Comparison of ENCODE assay signal across 13 cellular contexts in the genomic region with DNA sequence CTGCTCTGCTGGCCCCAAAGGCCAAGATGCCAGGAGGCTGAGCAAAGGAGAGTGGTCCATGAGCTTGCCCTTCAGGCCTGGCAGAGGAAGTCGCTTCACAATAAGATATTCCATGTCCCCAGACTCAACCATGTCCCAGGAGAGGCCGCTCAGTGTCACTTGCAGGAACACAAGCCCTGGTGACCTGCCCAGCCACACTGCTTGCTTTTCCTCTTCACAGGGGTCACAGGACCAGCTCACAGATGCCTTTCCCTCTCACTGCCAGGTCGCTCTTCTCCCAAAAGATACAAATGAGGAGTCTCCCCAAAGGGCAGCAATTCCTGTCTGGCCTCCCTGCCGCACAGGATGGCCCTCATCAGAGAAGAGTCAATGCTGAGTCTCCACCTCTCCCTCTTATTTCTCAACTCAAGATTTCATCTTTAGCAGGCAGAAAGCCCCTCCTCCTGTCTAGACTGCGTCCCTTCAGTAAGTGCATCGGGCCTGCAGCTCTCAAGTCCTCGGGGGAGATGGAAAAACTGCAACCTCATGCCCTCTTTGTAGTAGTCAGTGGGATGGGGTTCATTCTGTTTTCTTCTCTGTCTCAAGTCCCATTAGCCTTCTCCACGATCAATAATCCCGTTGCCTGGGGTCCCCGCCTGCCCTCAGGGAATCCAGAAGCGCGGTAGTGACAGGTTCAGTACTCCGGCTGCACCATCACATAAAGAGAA. TPM values are rescaled to one million over a fixed set of nuclear protein-coding genes. Genes with fewer than 3 reads are reported as not detected.
DNase-seq lines count a peak whose midpoint lies in the region; ATAC-seq, FAIRE-seq and TF ChIP-seq lines count a peak whose summit lies in the region.
"Had no signal": no experiment of that assay in that cellular context is flagged by ENCODE, and none has a peak within 500 bp of the region (broad histone marks: within the 10 kb centered on the region; RNA-seq: fewer than 3 reads in every experiment).

No MANE protein-coding gene starts in this region.

- peak overlapping the region; percentile 45 to 94 (median 87); a peak in 20 of 22 replicates for H3K9ac ChIP-seq in BLaER1 treated with 17β-estradiol and CSF1 and Interleukin-3, amounts not matched to agents 10 nM and 100 nM
- H3K9ac ChIP-seq in K562 (ENCODE audit: insufficient read depth in 1 of 2, low read depth in 2 of 2, low read length in 2 of 2) = peak overlapping the region; percentile 22 to 88; a peak in 3 of 4 replicates

- POLR2A ChIA-PET in K562 (lab: Yijun Ruan, JAX) = interaction anchor here (0.6 to 1.8 kb wide), 7 partner anchors 11 to 1334 kb away, joined by 3 to 5 read pairs (median 5); a partner anchor contains a TSS

- DNase-seq in K562 (ENCODE audit: extremely low read depth in 1 of 4, low spot score in 3 of 4) = peak in 3 of 4 experiments; percentile 2 to 63 (median 38)
- peak; percentile 54 for DNase-seq in left ventricle myocardium inferior
- DNase-seq in prostate gland (ENCODE audit: low spot score) = no peak
- DNase-seq in activated naive CD4-positive, alpha-beta T cell treated with anti-CD3 and anti-CD28 coated beads, Interleukin-2, amount 50 U/mL, for 16 hours = no peak
- no peak for DNase-seq in stimulated activated naive CD4-positive, alpha-beta T cell treated with Interleukin-2 at 50 U/mL for 16 hours (lab: John Stamatoyannopoulos, UW)
- no peak for DNase-seq in superior temporal gyrus (ENCODE audit: extremely low spot score)
- no peak for DNase-seq in kidney tubule cell (ENCODE audit: low spot score)
- DNase-seq: activated CD8-positive, alpha-beta memory T cell treated with anti-CD3 and anti-CD28 coated beads for 24 hours; activated naive CD8-positive, alpha-beta T cell treated with anti-CD3 and anti-CD28 coated beads for 36 hours; Kasumi-1; stimulated activated CD4-positive, alpha-beta T cell treated with anti-CD3 and anti-CD28 coated beads, Interleukin-4, amount 100 ng/mL, for 24 hours; T-helper 17 cell had no signal

- TF ChIP-seq POLR2A in K562 (conservative IDR thresholded peaks at IDR 0.05) (no peak), prostate gland (IDR thresholded peaks at IDR 0.05) (no peak)

- no peaks in the 10 kb centered on the region for H3K9me3 ChIP-seq in BLaER1 treated with 17β-estradiol and CSF1 and Interleukin-3, amounts not matched to agents 10 nM and 100 nM (replicated peaks in 1 of 11)
- H3K9me3 ChIP-seq in K562 (replicated peaks; ENCODE audit: control insufficient read depth, insufficient read depth, low read depth, low read length) = no peaks in the 10 kb centered on the region
- no peaks in the 10 kb centered on the region for H3K9me3 ChIP-seq in left ventricle myocardium inferior (replicated peaks)
- H3K9me3 ChIP-seq in prostate gland = no peaks in the 10 kb centered on the region

- H3K4me3 ChIP-seq in BLaER1 treated with 17β-estradiol and CSF1 and Interleukin-3, amounts not matched to agents 10 nM and 100 nM = peak overlapping the region in 7 of 10 experiments; percentile 20 to 92 (median 52); a peak in 11 of 20 replicates
- H3K4me3 ChIP-seq in K562 (no peak overlapping the region), left ventricle myocardium inferior (peak overlapping the region; percentile 88), prostate gland (no peak overlapping the region)

- no peaks in the 10 kb centered on the region for H3K27me3 ChIP-seq in BLaER1 treated with 17β-estradiol and CSF1 and Interleukin-3, amounts not matched to agents 10 nM and 100 nM
- H3K27me3 ChIP-seq in K562 (ENCODE audit: control insufficient read depth in 2 of 2, insufficient read depth in 2 of 2, low read length in 2 of 2) (no peaks in the 10 kb centered on the region), left ventricle myocardium inferior (ENCODE audit: low read depth) (no peaks in the 10 kb centered on the region), prostate gland (replicated peaks; ENCODE audit: insufficient read depth) (no peaks in the 10 kb centered on the region)

- no peak for TF ChIP-seq RAD21 in K562 (CRISPR knock-in tag; conservative IDR thresholded peaks at IDR 0.05 in 1 of 2, IDR thresholded peaks at IDR 0.05 in 1 of 2)

- peaks cover 7% of the 10 kb centered on the region for H3K9me1 ChIP-seq in K562 (ENCODE audit: control insufficient read depth, insufficient read depth, low read length)

- intact Hi-C loops in K562 (cut with micrococcal nuclease) (no loop called here), left ventricle myocardium inferior (cut with micrococcal nuclease) (no loop called here), prostate gland (cut with DNase I) (no loop called here)

- in situ Hi-C loops in K562 (cut with MboI) = no loop called here

- no TSS peak for BruUV-seq in K562 (replicated peaks; lab: Mats Ljungman, UMichigan)

- peaks cover under 1 to 17% (median 12%) of the 10 kb centered on the region in 11 experiments; a peak in 16 of 22 replicates for H3K36me3 ChIP-seq in BLaER1 treated with 17β-estradiol and CSF1 and Interleukin-3, amounts not matched to agents 10 nM and 100 nM
- peaks cover 28% of the 10 kb centered on the region; the same call in 1 of the 3 replicates for H3K36me3 ChIP-seq in K562 (ENCODE audit: control insufficient read depth, insufficient read depth, low read length)
- no peaks in the 10 kb centered on the region for H3K36me3 ChIP-seq in left ventricle myocardium inferior
- H3K36me3 ChIP-seq in prostate gland = no peaks in the 10 kb centered on the region

- peaks cover 56 to 83% (median 71%) of the 10 kb centered on the region in 11 experiments for H4K20me1 ChIP-seq in BLaER1 treated with 17β-estradiol and CSF1 and Interleukin-3, amounts not matched to agents 10 nM and 100 nM
- H4K20me1 ChIP-seq in K562 (replicated peaks; ENCODE audit: control insufficient read depth, insufficient read depth, low read length) = peaks cover 9% of the 10 kb centered on the region

- TF ChIP-seq CTCF in K562 (IDR thresholded peaks at IDR 0.05 in 2 of 3, conservative IDR thresholded peaks at IDR 0.05 in 1 of 3; ENCODE audit: insufficient read depth in 2 of 3, low read depth in 1 of 3, low read length in 3 of 3) (no peak), left ventricle myocardium inferior (IDR thresholded peaks at IDR 0.05; ENCODE audit: borderline replicate concordance) (no peak), prostate gland (IDR thresholded peaks at IDR 0.05) (no peak)

- peaks cover 80% of the 10 kb centered on the region for H3K79me2 ChIP-seq in K562 (ENCODE audit: control insufficient read depth, insufficient read depth, low read length)

- CTCF ChIA-PET in K562 (lab: Yijun Ruan, JAX; ENCODE audit: low intra/inter-chr PET ratio) = no interaction called here

- TF ChIP-seq EP300 in K562 (IDR thresholded peaks at IDR 0.05; ENCODE audit: low read length) = no peak

- no peak overlapping the region for H2AFZ ChIP-seq in K562 (ENCODE audit: low read depth, low read length)

- peak overlapping the region in 9 of 11 experiments; percentile 36 to 97 (median 91); a peak in 18 of 22 replicates for H3K27ac ChIP-seq in BLaER1 treated with 17β-estradiol and CSF1 and Interleukin-3, amounts not matched to agents 10 nM and 100 nM
- H3K27ac ChIP-seq in K562 (ENCODE audit: extremely low read depth, low read depth, low read length) (peak overlapping the region; percentile 42; the same call in 2 of the 3 replicates), left ventricle myocardium inferior (replicated peaks) (peak overlapping the region; percentile 97), prostate gland (peak overlapping the region; percentile 74 to 96)

- 53% methylated on average over 13 of the region's 13 CpGs for WGBS in K562 (ENCODE audit: insufficient coverage, low coverage, missing lambda C conversion rate)
- 61% methylated on average over 13 of the region's 13 CpGs for WGBS in prostate gland

- peaks cover 71 to 85% (median 82%) of the 10 kb centered on the region in 10 experiments for H3K4me1 ChIP-seq in BLaER1 treated with 17β-estradiol and CSF1 and Interleukin-3, amounts not matched to agents 10 nM and 100 nM
- H3K4me1 ChIP-seq in K562 (replicated peaks in 1 of 2; ENCODE audit: control insufficient read depth in 2 of 2, insufficient read depth in 2 of 2, low read length in 2 of 2) (peaks cover 27 to 47% of the 10 kb centered on the region in 2 experiments), left ventricle myocardium inferior (peaks cover 100% of the 10 kb centered on the region), prostate gland (replicated peaks) (peaks cover 29% of the 10 kb centered on the region)

- peak; percentile 58 for FAIRE-seq in K562 (lab: Jason Lieb, UNC)

- peak overlapping the region; percentile 79 to 99 (median 94) for H3K4me2 ChIP-seq in BLaER1 treated with 17β-estradiol and CSF1 and Interleukin-3, amounts not matched to agents 10 nM and 100 nM
- H3K4me2 ChIP-seq in K562 (ENCODE audit: insufficient read depth, low read length) = peak overlapping the region; percentile 52

- ATAC-seq in K562 = 0 out of 3 replicates have a peak, but pooled peaks have one; percentile 1
- ATAC-seq: T-helper 17 cell had no signal

RNA-seq across cellular contexts. Expression of a gene that starts 5.0 kb away (rescaled TPM):
- 41.8 and 117 TPM in 2 replicates for total RNA-seq in K562 (2011; cell fraction: chromatin; rRNA removed; ENCODE audit: low replicate concordance)
- 67.9 and 82.9 TPM in 2 replicates for total RNA-seq in K562 (2011; cell fraction: nucleolus; rRNA removed)
- 49.6 and 59.9 TPM in 2 replicates for total RNA-seq in K562 (2011; cell fraction: nucleoplasm; rRNA removed)
- total RNA-seq in K562 (2014; rRNA removed) (99.9 and 129 TPM in 2 replicates), K562 (2014; rRNA removed; fragmentation: Illumina TruSeq; extraction: Trizol) (14.3 and 17.9 TPM in 2 replicates), K562 (2015; rRNA removed; fragmentation: Illumina TruSeq; extraction: Trizol) (31.2 and 38.5 TPM in 2 replicates), K562 (2021) (166 and 177 TPM in 2 replicates), left ventricle myocardium inferior (160 TPM), prostate gland (100 to 1,000 TPM; 146 to 266 TPM)
- polyA plus RNA-seq in K562 (2011; rRNA removed) (9.0 and 26.7 TPM in 2 replicates), K562 (2014; fragmentation: Illumina TruSeq; extraction: Trizol) (84.1 and 134 TPM in 2 replicates), K562 (2014; fragmentation: Nextera tagmentation; extraction: Ambion mirVana) (1 to 10 TPM; 6.4 to 8.2 TPM), K562 (2014; rRNA removed) (53.6 and 70.3 TPM in 2 replicates)
- 23.4 and 65.3 TPM in 2 replicates for polyA plus RNA-seq in K562 (2011; cell fraction: cytosol; rRNA removed)
- polyA plus RNA-seq in K562 (2011; cell fraction: nucleus; rRNA removed) = 24.8 and 58.9 TPM in 2 replicates
- 132 and 195 TPM in 2 replicates for polyA plus RNA-seq in K562 (2012)
- 9.3 and 17.2 TPM in 2 replicates for polyA minus RNA-seq in K562 (2011; rRNA and poly(A)+ RNA removed)
- 88.8 and 101 TPM in 2 replicates for polyA minus RNA-seq in K562 (2011; cell fraction: cytosol; rRNA and poly(A)+ RNA removed)
- 20.8 and 31.1 TPM in 2 replicates for polyA minus RNA-seq in K562 (2011; cell fraction: nucleus; rRNA and poly(A)+ RNA removed)

RNA-seq across cellular contexts. Expression of a gene that starts 30.2 kb away (rescaled TPM):
- total RNA-seq in K562 (2011; cell fraction: chromatin; rRNA removed; ENCODE audit: low replicate concordance) = 2.3 and 6.4 TPM in 2 replicates
- total RNA-seq in K562 (2011; cell fraction: nucleolus; rRNA removed) = 5.1 and 7.0 TPM in 2 replicates
- total RNA-seq in K562 (2011; cell fraction: nucleoplasm; rRNA removed) = 4.8 and 6.9 TPM in 2 replicates
- total RNA-seq in K562 (2014; rRNA removed) (2.4 and 3.0 TPM in 2 replicates), K562 (2014; rRNA removed; fragmentation: Illumina TruSeq; extraction: Trizol) (0.26 and 0.69 TPM in 2 replicates), K562 (2015; rRNA removed; fragmentation: Illumina TruSeq; extraction: Trizol) (1.5 and 1.9 TPM in 2 replicates), K562 (2021) (1.9 and 2.4 TPM in 2 replicates), left ventricle myocardium inferior (6.0 TPM), prostate gland (10 to 100 TPM; 15.8 to 19.6 TPM)
- polyA plus RNA-seq in K562 (2011; rRNA removed) (1.0 and 1.2 TPM in 2 replicates), K562 (2014; fragmentation: Illumina TruSeq; extraction: Trizol) (0.95 and 1.00 TPM in 2 replicates), K562 (2014; fragmentation: Nextera tagmentation; extraction: Ambion mirVana) (under 1 TPM; 0.10 to 0.39 TPM), K562 (2014; rRNA removed) (3.3 and 3.7 TPM in 2 replicates)
- polyA plus RNA-seq in K562 (2011; cell fraction: cytosol; rRNA removed) = 1.4 and 2.5 TPM in 2 replicates
- polyA plus RNA-seq in K562 (2011; cell fraction: nucleus; rRNA removed) = 0.88 and 1.4 TPM in 2 replicates
- 2.6 and 3.4 TPM in 2 replicates for polyA plus RNA-seq in K562 (2012)
- polyA minus RNA-seq in K562 (2011; rRNA and poly(A)+ RNA removed) = 0.57 and 1.1 TPM in 2 replicates
- polyA minus RNA-seq in K562 (2011; cell fraction: cytosol; rRNA and poly(A)+ RNA removed) = 1.8 and 2.3 TPM in 2 replicates
- polyA minus RNA-seq in K562 (2011; cell fraction: nucleus; rRNA and poly(A)+ RNA removed) = 1.6 and 2.0 TPM in 2 replicates

RNA-seq across cellular contexts. Expression of a gene that starts 31.2 kb away (rescaled TPM):
- total RNA-seq in K562 (2011; cell fraction: chromatin; rRNA removed; ENCODE audit: low replicate concordance) = 17.5 and 38.2 TPM in 2 replicates
- total RNA-seq in K562 (2011; cell fraction: nucleolus; rRNA removed) = 21.8 and 23.9 TPM in 2 replicates
- total RNA-seq in K562 (2011; cell fraction: nucleoplasm; rRNA removed) = 14.6 and 17.6 TPM in 2 replicates
- total RNA-seq in K562 (2014; rRNA removed) = 1.3 and 1.6 TPM in 2 replicates
- total RNA-seq in K562 (2014; rRNA removed; fragmentation: Illumina TruSeq; extraction: Trizol) = 0.57 and 0.76 TPM in 2 replicates
- total RNA-seq in K562 (2015; rRNA removed; fragmentation: Illumina TruSeq; extraction: Trizol) = 0.72 and 0.94 TPM in 2 replicates
- 2.6 and 3.0 TPM in 2 replicates for total RNA-seq in K562 (2021)
- 1.5 and 7.1 TPM in 2 replicates for polyA plus RNA-seq in K562 (2011; rRNA removed)
- polyA plus RNA-seq in K562 (2011; cell fraction: cytosol; rRNA removed) = 4.0 and 4.6 TPM in 2 replicates
- 28.3 and 44.3 TPM in 2 replicates for polyA plus RNA-seq in K562 (2011; cell fraction: nucleus; rRNA removed)
- polyA plus RNA-seq in K562 (2012) = 2.7 and 3.1 TPM in 2 replicates
- 2.0 and 2.7 TPM in 2 replicates for polyA plus RNA-seq in K562 (2014; fragmentation: Illumina TruSeq; extraction: Trizol)
- polyA plus RNA-seq in K562 (2014; fragmentation: Nextera tagmentation; extraction: Ambion mirVana) = under 1 TPM in 1 of 2 experiments, not detected in 1; 0.03 TPM
- polyA plus RNA-seq in K562 (2014; rRNA removed) = 2.5 and 6.5 TPM in 2 replicates
- polyA minus RNA-seq in K562 (2011; rRNA and poly(A)+ RNA removed) = 0.63 and 1.1 TPM in 2 replicates
- polyA minus RNA-seq in K562 (2011; cell fraction: cytosol; rRNA and poly(A)+ RNA removed) = 1.6 and 4.7 TPM in 2 replicates
- 2.6 and 5.1 TPM in 2 replicates for polyA minus RNA-seq in K562 (2011; cell fraction: nucleus; rRNA and poly(A)+ RNA removed)
- total RNA-seq in left ventricle myocardium inferior = 10.4 TPM
- total RNA-seq in prostate gland = 10 to 100 TPM; 24.5 to 50.2 TPM
- total RNA-seq: T-helper 17 cell had no signal

RNA-seq across cellular contexts. Expression of a gene that starts 47.1 kb away (rescaled TPM):
- 0.09 TPM in 1 of 2 replicates, not detected in the other for total RNA-seq in K562 (2011; cell fraction: chromatin; rRNA removed; ENCODE audit: low replicate concordance)
- total RNA-seq in K562 (2011; cell fraction: nucleolus; rRNA removed) = not detected in 2 replicates
- total RNA-seq in K562 (2011; cell fraction: nucleoplasm; rRNA removed) = not detected in 2 replicates
- total RNA-seq in K562 (2014; rRNA removed) = under 0.01 TPM in 1 of 2 replicates, not detected in the other
- total RNA-seq in K562 (2014; rRNA removed; fragmentation: Illumina TruSeq; extraction: Trizol) = not detected in 2 replicates
- 0.04 TPM in 1 of 2 replicates, not detected in the other for total RNA-seq in K562 (2015; rRNA removed; fragmentation: Illumina TruSeq; extraction: Trizol)
- total RNA-seq in K562 (2021) = 0.09 TPM in 1 of 2 replicates, not detected in the other
- not detected in 2 replicates for polyA plus RNA-seq in K562 (2011; rRNA removed)
- polyA plus RNA-seq in K562 (2011; cell fraction: cytosol; rRNA removed) = 0.04 TPM in 1 of 2 replicates, not detected in the other
- polyA plus RNA-seq in K562 (2011; cell fraction: nucleus; rRNA removed) = 0.07 and 0.15 TPM in 2 replicates
- 0.04 TPM in 1 of 2 replicates, not detected in the other for polyA plus RNA-seq in K562 (2012)
- polyA plus RNA-seq in K562 (2014; fragmentation: Illumina TruSeq; extraction: Trizol) = not detected in 2 replicates
- polyA plus RNA-seq in K562 (2014; fragmentation: Nextera tagmentation; extraction: Ambion mirVana) = not detected
- polyA plus RNA-seq in K562 (2014; rRNA removed) = not detected in 2 replicates
- not detected in 2 replicates for polyA minus RNA-seq in K562 (2011; rRNA and poly(A)+ RNA removed)
- polyA minus RNA-seq in K562 (2011; cell fraction: cytosol; rRNA and poly(A)+ RNA removed) = not detected in 2 replicates
- polyA minus RNA-seq in K562 (2011; cell fraction: nucleus; rRNA and poly(A)+ RNA removed) = not detected in 2 replicates
- 0.14 TPM for total RNA-seq in left ventricle myocardium inferior
- 1 to 10 TPM in 1 of 2 donors, under 1 TPM in 1; 0.55 to 3.6 TPM for total RNA-seq in prostate gland

RNA-seq across cellular contexts. Expression of a gene that starts 54.5 kb away (rescaled TPM):
- total RNA-seq in K562 (2011; cell fraction: chromatin; rRNA removed; ENCODE audit: low replicate concordance) = 92.4 and 177 TPM in 2 replicates
- total RNA-seq in K562 (2011; cell fraction: nucleolus; rRNA removed) = 104 and 115 TPM in 2 replicates
- total RNA-seq in K562 (2011; cell fraction: nucleoplasm; rRNA removed) = 81.6 and 114 TPM in 2 replicates
- total RNA-seq in K562 (2014; rRNA removed) (91.7 and 116 TPM in 2 replicates), K562 (2014; rRNA removed; fragmentation: Illumina TruSeq; extraction: Trizol) (85.0 and 90.4 TPM in 2 replicates), K562 (2015; rRNA removed; fragmentation: Illumina TruSeq; extraction: Trizol) (72.2 and 74.5 TPM in 2 replicates), K562 (2021) (80.6 and 82.6 TPM in 2 replicates), left ventricle myocardium inferior (18.3 TPM), prostate gland (10 to 100 TPM; 53.9 to 67.2 TPM)
- polyA plus RNA-seq in K562 (2011; rRNA removed) (89.5 and 166 TPM in 2 replicates), K562 (2014; fragmentation: Illumina TruSeq; extraction: Trizol) (119 and 127 TPM in 2 replicates), K562 (2014; fragmentation: Nextera tagmentation; extraction: Ambion mirVana) (10 to 100 TPM in 1 of 2 experiments, 1 to 10 TPM in 1; 2.0 to 10.8 TPM), K562 (2014; rRNA removed) (96.7 and 98.3 TPM in 2 replicates)
- 96.2 and 122 TPM in 2 replicates for polyA plus RNA-seq in K562 (2011; cell fraction: cytosol; rRNA removed)
- polyA plus RNA-seq in K562 (2011; cell fraction: nucleus; rRNA removed) = 125 and 160 TPM in 2 replicates
- polyA plus RNA-seq in K562 (2012) = 75.6 and 85.4 TPM in 2 replicates
- 76.2 and 124 TPM in 2 replicates for polyA minus RNA-seq in K562 (2011; rRNA and poly(A)+ RNA removed)
- polyA minus RNA-seq in K562 (2011; cell fraction: cytosol; rRNA and poly(A)+ RNA removed) = 30.3 and 44.0 TPM in 2 replicates
- polyA minus RNA-seq in K562 (2011; cell fraction: nucleus; rRNA and poly(A)+ RNA removed) = 28.5 and 42.4 TPM in 2 replicates

Comparison
In these comparisons a context has a peak if more than half of its experiments do, and no peak if none do; other contexts are left out.
1. H3K27ac ChIP-seq: peak in every context shown above with its lines; median percentile 97 in left ventricle myocardium inferior; 91 in BLaER1 treated with 17β-estradiol and CSF1 and Interleukin-3, amounts not matched to agents 10 nM and 100 nM; 85 in prostate gland; 42 in K562.
2. H3K4me3 ChIP-seq: peak in BLaER1 treated with 17β-estradiol and CSF1 and Interleukin-3, amounts not matched to agents 10 nM and 100 nM (7 of 10) and left ventricle myocardium inferior (single experiment); none in K562 (single experiment) and prostate gland (0 of 2).
3. DNase-seq: peak in K562 (3 of 4) and left ventricle myocardium inferior (single experiment); none in prostate gland (single experiment), activated naive CD4-positive, alpha-beta T cell treated with anti-CD3 and anti-CD28 coated beads, Interleukin-2, amount 50 U/mL, for 16 hours (single experiment), stimulated activated naive CD4-positive, alpha-beta T cell treated with Interleukin-2 at 50 U/mL for 16 hours (single experiment), superior temporal gyrus (single experiment) and kidney tubule cell (single experiment).